Comparison of ENCODE assay signal across 1 cellular context in the genomic region with DNA sequence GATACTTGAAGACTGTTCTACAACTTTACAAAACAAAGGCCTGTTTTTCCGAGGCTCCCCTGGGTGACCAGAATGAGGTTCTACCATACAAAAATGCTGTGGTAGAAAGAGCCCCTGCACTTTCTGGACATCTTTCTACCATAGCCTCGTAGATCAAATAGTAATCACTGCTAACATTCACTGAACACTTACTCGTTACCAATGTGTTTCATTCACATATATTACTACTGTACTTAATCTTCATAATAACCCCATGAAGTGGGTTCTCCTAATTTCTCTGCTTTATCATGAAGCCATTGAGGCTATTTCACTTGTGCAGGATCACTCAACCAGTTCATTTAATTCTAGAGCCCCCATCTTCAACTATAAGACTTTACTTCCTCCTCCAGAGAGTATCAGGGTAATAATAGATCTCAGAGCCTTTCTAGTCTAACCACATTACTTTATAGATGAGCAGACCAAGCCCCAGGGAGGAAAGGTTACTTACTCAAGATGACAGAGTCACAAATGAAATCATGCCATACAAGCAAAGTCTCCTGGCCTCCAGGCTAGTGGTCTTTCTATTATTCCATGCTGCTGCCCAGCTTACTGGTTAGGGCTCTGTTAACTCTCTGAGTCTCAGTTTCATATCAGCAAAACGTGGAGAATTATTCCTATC.
TF ChIP-seq lines count a peak whose summit lies in the region.

No MANE protein-coding gene starts in this region.

TF ChIP-seq in HepG2, 621 proteins besides CTCF, POLR2A, EP300 and RAD21:
- TF ChIP-seq HHEX (CRISPR knock-in tag; IDR thresholded peaks at IDR 0.05) (no peak), XBP1 (CRISPR knock-in tag; IDR thresholded peaks at IDR 0.05) (no peak)
